Comparison of ENCODE assay signal across 7 cellular contexts in genomic region chr10:13427943-13428342, GRCh38.
DNase-seq lines count a peak whose midpoint lies in the region; ATAC-seq, FAIRE-seq and TF ChIP-seq lines count a peak whose summit lies in the region.
"Not testable (repeated sequence)": the region's sequence is repeated elsewhere in the genome, so short reads cannot be mapped to it uniquely, and the experiment has no call there.

No MANE protein-coding gene starts in this region.

- H3K4ac ChIP-seq in IMR-90 (ENCODE audit: low read depth, low read length), result not testable (repeated sequence)

- not testable (repeated sequence) for TF ChIP-seq CTCF in A549 (IDR thresholded peaks at IDR 0.05); IMR-90 (conservative IDR thresholded peaks at IDR 0.05; ENCODE audit: low read depth, low read length); K562 (IDR thresholded peaks at IDR 0.05 in 2 of 3, conservative IDR thresholded peaks at IDR 0.05 in 1 of 3; ENCODE audit: insufficient read depth in 2 of 3, low read depth in 1 of 3, low read length in 3 of 3); HepG2 (CRISPR knock-in tag; IDR thresholded peaks at IDR 0.05); testis (IDR thresholded peaks at IDR 0.05)

- not testable (repeated sequence) for H3K23ac ChIP-seq in IMR-90 (ENCODE audit: low read depth, low read length)

- not testable (repeated sequence) for H3K4me3 ChIP-seq in A549; IMR-90 (ENCODE audit: insufficient read depth, low read depth, low read length); K562; HepG2 (replicated peaks in 1 of 3; ENCODE audit: insufficient read depth in 1 of 3, low read depth in 2 of 3, low read length in 3 of 3)
- peak overlapping the region in 1 of 2 donors; percentile 20 for H3K4me3 ChIP-seq in testis

- not testable (repeated sequence) for H3K27ac ChIP-seq in A549; IMR-90 (ENCODE audit: insufficient read depth, low read length); K562 (ENCODE audit: extremely low read depth, low read depth, low read length); HepG2 (ENCODE audit: extremely low read length, insufficient read depth, low read length); testis

- not testable (repeated sequence) for H2BK120ac ChIP-seq in IMR-90 (ENCODE audit: low read depth, low read length)

- not testable (repeated sequence) for H2AFZ ChIP-seq in IMR-90 (replicated peaks; ENCODE audit: low read length, poor library complexity); K562 (ENCODE audit: low read depth, low read length); HepG2 (ENCODE audit: low read length)

- H2BK5ac ChIP-seq in IMR-90 (ENCODE audit: low read depth, low read length, poor library complexity, severe bottlenecking), result not testable (repeated sequence)

- not testable (repeated sequence) for H2BK15ac ChIP-seq in IMR-90 (ENCODE audit: low read depth, low read length)

- H4K91ac ChIP-seq in IMR-90 (ENCODE audit: insufficient read depth, low read depth, low read length), result not testable (repeated sequence)

- intact Hi-C loops in IMR-90 (cut with micrococcal nuclease); K562 (cut with micrococcal nuclease); HepG2 (cut with micrococcal nuclease; ENCODE audit: unreplicated experiment); testis (cut with DNase I; ENCODE audit: low total_unique reads): not testable (repeated sequence)

- H3K9me1 ChIP-seq in IMR-90 (ENCODE audit: insufficient read depth, low read length); K562 (ENCODE audit: control insufficient read depth, insufficient read depth, low read length): not testable (repeated sequence)

- not testable (repeated sequence) for H3K79me1 ChIP-seq in IMR-90 (ENCODE audit: low read depth in 1 of 2, low read length in 2 of 2)

- FAIRE-seq in A549 (lab: Jason Lieb, UNC); K562 (lab: Jason Lieb, UNC); HepG2 (lab: Jason Lieb, UNC): not testable (repeated sequence)

- TF ChIP-seq RAD21 in A549 (conservative IDR thresholded peaks at IDR 0.05 in 1 of 2, IDR thresholded peaks at IDR 0.05 in 1 of 2); IMR-90 (IDR thresholded peaks at IDR 0.05; ENCODE audit: low read length); K562 (CRISPR knock-in tag; conservative IDR thresholded peaks at IDR 0.05 in 1 of 2, IDR thresholded peaks at IDR 0.05 in 1 of 2); HepG2 (CRISPR knock-in tag; IDR thresholded peaks at IDR 0.05): not testable (repeated sequence)

- in situ Hi-C loops in IMR-90 (cut with MboI; ENCODE audit: low sequenced_read_pairs); K562 (cut with MboI); HepG2 (cut with HindIII; ENCODE audit: extremely low pct_ligation_motif_present, low pct_unique_long_range_greater_than_20kb): not testable (repeated sequence)

- CTCF ChIA-PET in A549 (lab: Yijun Ruan, JAX), result interaction anchor here (0.9 to 3.5 kb wide), 4 partner anchors 9 to 126 kb away, joined by 3 to 19 read pairs (median 4); no protein-coding TSS in a partner anchor
- CTCF ChIA-PET in IMR-90 (lab: Yijun Ruan, JAX); K562 (lab: Yijun Ruan, JAX; ENCODE audit: low intra/inter-chr PET ratio); HepG2 (lab: Yijun Ruan, JAX; ENCODE audit: low intra/inter-chr PET ratio, low total read pairs): not testable (repeated sequence)

- not testable (repeated sequence) for TF ChIP-seq EP300 in A549 (IDR thresholded peaks at IDR 0.05); K562 (IDR thresholded peaks at IDR 0.05; ENCODE audit: low read length); HepG2 (IDR thresholded peaks at IDR 0.05; ENCODE audit: low read depth in 2 of 2, low read length in 2 of 2); HepG2 (CRISPR knock-in tag; IDR thresholded peaks at IDR 0.05; ENCODE audit: borderline replicate concordance)

- not testable (repeated sequence) for DNase-seq in A549 (ENCODE audit: low read depth in 1 of 2, low spot score in 1 of 2); IMR-90; K562 (ENCODE audit: extremely low read depth in 1 of 4, low spot score in 3 of 4); HepG2 (ENCODE audit: low spot score)
- DNase-seq in HT1080 (ENCODE audit: low read depth) (peak; percentile 16), testis (peak; percentile 75)
- DNase-seq in activated CD8-positive, alpha-beta memory T cell treated with anti-CD3 and anti-CD28 coated beads for 24 hours, result peak; percentile 26

- H3K9me3 ChIP-seq in A549; IMR-90 (ENCODE audit: control insufficient read depth, insufficient read depth, low read length); K562 (replicated peaks; ENCODE audit: control insufficient read depth, insufficient read depth, low read depth, low read length); HepG2 (ENCODE audit: low read length); testis: not testable (repeated sequence)

- H3K36me3 ChIP-seq in IMR-90 (ENCODE audit: control insufficient read depth, insufficient read depth, low read length); K562 (ENCODE audit: control insufficient read depth, insufficient read depth, low read length); HepG2 (replicated peaks in 1 of 2; ENCODE audit: control insufficient read depth in 1 of 2, insufficient read depth in 2 of 2, low read length in 2 of 2); testis (ENCODE audit: low read depth, missing control alignments): not testable (repeated sequence)

- H3K56ac ChIP-seq in IMR-90 (ENCODE audit: extremely low read depth, insufficient read depth, low read length), result not testable (repeated sequence)

- not testable (repeated sequence) for H2AK9ac ChIP-seq in IMR-90 (replicated peaks; ENCODE audit: low read depth, low read length, poor library complexity)

- 54% methylated on average over 8 of the region's 8 CpGs for WGBS in A549 (ENCODE audit: missing lambda C conversion rate)
- WGBS in IMR-90 (ENCODE audit: extremely low coverage in 2 of 2, insufficient read length in 1 of 2), 2 experiments, result 100% methylated on average over 1 of the region's 8 CpGs; no CpG with 5 or more reads in 1 of the 2 experiments
- 41% methylated on average over 8 of the region's 8 CpGs for WGBS in K562 (ENCODE audit: insufficient coverage, low coverage, missing lambda C conversion rate)
- WGBS in HepG2 (ENCODE audit: low lambda C conversion rate), result 23% methylated on average over 8 of the region's 8 CpGs
- 75 to 80% methylated on average over 8 of the region's 8 CpGs for WGBS in testis, 2 donors

- dilution Hi-C loops in IMR-90 (cut with HindIII; ENCODE audit: low sequenced_read_pairs, unreplicated experiment), result not testable (repeated sequence)

- not testable (repeated sequence) for BruUV-seq in IMR-90 (replicated peaks; lab: Mats Ljungman, UMichigan); K562 (replicated peaks; lab: Mats Ljungman, UMichigan); HepG2 (replicated peaks; lab: Mats Ljungman, UMichigan)

- not testable (repeated sequence) for H3K4me1 ChIP-seq in A549; IMR-90 (ENCODE audit: control insufficient read depth, insufficient read depth, low read length); K562 (replicated peaks in 1 of 2; ENCODE audit: control insufficient read depth in 2 of 2, insufficient read depth in 2 of 2, low read length in 2 of 2); HepG2 (ENCODE audit: insufficient read depth, low read length); testis

- not testable (repeated sequence) for H3K18ac ChIP-seq in IMR-90 (ENCODE audit: low read depth, low read length)

- POLR2A ChIA-PET in A549 (lab: Yijun Ruan, JAX); IMR-90 (lab: Charles Lee; ENCODE audit: unreplicated experiment): not testable (repeated sequence)
- POLR2A ChIA-PET in K562 (lab: Yijun Ruan, JAX), result interaction anchor here (0.7 to 1.2 kb wide), 3 partner anchors 10 to 1477 kb away, joined by 3 to 4 read pairs (median 4); no protein-coding TSS in a partner anchor
- POLR2A ChIA-PET in HepG2 (lab: Yijun Ruan, JAX), result interaction anchor here (0.7 kb wide), 1 partner anchor 9 kb away, joined by 3 read pairs; no protein-coding TSS in a partner anchor

- H3K27me3 ChIP-seq in IMR-90 (ENCODE audit: control insufficient read depth, insufficient read depth, low read length), result peaks cover 19% of the 10 kb centered on the region
- H3K27me3 ChIP-seq in K562 (ENCODE audit: control insufficient read depth in 2 of 2, insufficient read depth in 2 of 2, low read length in 2 of 2); testis: not testable (repeated sequence)
- H3K27me3 ChIP-seq in HepG2 (ENCODE audit: control insufficient read depth in 1 of 2, insufficient read depth in 2 of 2, low read length in 2 of 2), result peaks cover 2 to 15% of the 10 kb centered on the region in 2 experiments

- not testable (repeated sequence) for TF ChIP-seq POLR2A in A549 (IDR thresholded peaks at IDR 0.05; ENCODE audit: low read length); IMR-90 (IDR thresholded peaks at IDR 0.05; ENCODE audit: low read depth, low read length); K562 (conservative IDR thresholded peaks at IDR 0.05); HepG2 (IDR thresholded peaks at IDR 0.05; ENCODE audit: insufficient read depth in 1 of 2, low read depth in 2 of 2, low read length in 2 of 2); testis (IDR thresholded peaks at IDR 0.05)

- H4K5ac ChIP-seq in IMR-90 (ENCODE audit: low read depth, low read length), result not testable (repeated sequence)

- H3K9ac ChIP-seq in IMR-90 (ENCODE audit: low read depth, low read length); K562 (ENCODE audit: insufficient read depth in 1 of 2, low read depth in 2 of 2, low read length in 2 of 2); HepG2 (ENCODE audit: insufficient read depth, low read depth, low read length): not testable (repeated sequence)

- ATAC-seq in A549; IMR-90 (ENCODE audit: low read depth); K562; HepG2: not testable (repeated sequence)

- H3K4me2 ChIP-seq in A549; IMR-90 (ENCODE audit: low read depth, low read length); K562 (ENCODE audit: insufficient read depth, low read length); HepG2 (ENCODE audit: low read depth, low read length): not testable (repeated sequence)

- not testable (repeated sequence) for H4K8ac ChIP-seq in IMR-90 (ENCODE audit: low read depth in 2 of 2, low read length in 2 of 2)

- H4K20me1 ChIP-seq in IMR-90 (ENCODE audit: insufficient read depth, low read length); K562 (replicated peaks; ENCODE audit: control insufficient read depth, insufficient read depth, low read length); HepG2 (ENCODE audit: insufficient read depth, low read length): not testable (repeated sequence)

- not testable (repeated sequence) for H3K14ac ChIP-seq in IMR-90 (replicated peaks; ENCODE audit: low read depth, low read length)

- H3K79me2 ChIP-seq in K562 (ENCODE audit: control insufficient read depth, insufficient read depth, low read length); HepG2 (ENCODE audit: insufficient read depth, low read length): not testable (repeated sequence)

- H2AK5ac ChIP-seq in IMR-90 (ENCODE audit: low read depth, low read length), result not testable (repeated sequence)

- not testable (repeated sequence) for H2BK20ac ChIP-seq in IMR-90 (ENCODE audit: low read depth, low read length)
